Comparison of ENCODE assay signal across 10 cellular contexts in the genomic region with DNA sequence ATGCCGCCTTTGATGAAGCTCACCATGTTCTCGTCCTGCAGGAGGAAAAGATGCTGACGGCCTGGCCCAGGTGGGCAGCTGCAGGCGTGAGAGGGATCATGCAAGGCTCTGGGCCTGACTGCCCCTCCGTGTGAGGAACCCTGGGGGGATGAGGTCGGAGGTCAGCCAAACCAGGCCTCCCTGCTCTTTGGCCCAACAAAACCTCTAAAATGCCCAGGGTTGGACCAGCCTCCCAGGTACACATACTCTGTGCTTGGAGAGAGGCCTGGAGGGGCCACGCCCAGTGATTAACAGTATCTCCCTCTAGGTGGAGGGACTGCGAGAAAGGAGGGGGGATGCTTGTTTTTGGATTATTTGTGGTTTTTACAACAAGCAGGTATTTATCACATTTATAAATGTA. TPM values are rescaled to one million over a fixed set of nuclear protein-coding genes. Genes with fewer than 3 reads are reported as not detected.
"Had no signal": no experiment of that assay in that cellular context is flagged by ENCODE, and none has a peak within 500 bp of the region (broad histone marks: within the 10 kb centered on the region; RNA-seq: fewer than 3 reads in every experiment).

No MANE protein-coding gene starts in this region.

- H3K4me3 ChIP-seq: GM23338, HAP-1 had no signal

- H3K4me1 ChIP-seq: HAP-1 had no signal

- H3K36me3 Mint-ChIP-seq: IgD-negative memory B cell had no signal

- H3K27ac ChIP-seq: HL-60, KMS-11 had no signal

- H3K36me3 ChIP-seq: HAP-1 had no signal

- DNase-seq: HFFc6, KBM-7 had no signal

- ATAC-seq: GM23338, HCT116, HepG2 had no signal

- H3K9me3 Mint-ChIP-seq: GM23338, HFFc6, IgD-negative memory B cell had no signal

- H3K4me2 ChIP-seq: GM23338, KMS-11 had no signal

- H2AFZ ChIP-seq: GM23338 had no signal

- H3K4me3 Mint-ChIP-seq: GM23338, HFFc6, IgD-negative memory B cell had no signal

- H3K27me3 Mint-ChIP-seq: IgD-negative memory B cell had no signal

- H3K9me3 ChIP-seq: HAP-1 had no signal

- H3K27ac Mint-ChIP-seq: HFFc6 had no signal

- H3K9ac ChIP-seq: KMS-11 had no signal

RNA-seq across cellular contexts. Expression of a gene that starts 21.1 kb away (rescaled TPM):
- total RNA-seq: HT1080 had no signal
- polyA plus RNA-seq: IgD-negative memory B cell had no signal
